Comparison of ENCODE assay signal across 21 cellular contexts in the genomic region with DNA sequence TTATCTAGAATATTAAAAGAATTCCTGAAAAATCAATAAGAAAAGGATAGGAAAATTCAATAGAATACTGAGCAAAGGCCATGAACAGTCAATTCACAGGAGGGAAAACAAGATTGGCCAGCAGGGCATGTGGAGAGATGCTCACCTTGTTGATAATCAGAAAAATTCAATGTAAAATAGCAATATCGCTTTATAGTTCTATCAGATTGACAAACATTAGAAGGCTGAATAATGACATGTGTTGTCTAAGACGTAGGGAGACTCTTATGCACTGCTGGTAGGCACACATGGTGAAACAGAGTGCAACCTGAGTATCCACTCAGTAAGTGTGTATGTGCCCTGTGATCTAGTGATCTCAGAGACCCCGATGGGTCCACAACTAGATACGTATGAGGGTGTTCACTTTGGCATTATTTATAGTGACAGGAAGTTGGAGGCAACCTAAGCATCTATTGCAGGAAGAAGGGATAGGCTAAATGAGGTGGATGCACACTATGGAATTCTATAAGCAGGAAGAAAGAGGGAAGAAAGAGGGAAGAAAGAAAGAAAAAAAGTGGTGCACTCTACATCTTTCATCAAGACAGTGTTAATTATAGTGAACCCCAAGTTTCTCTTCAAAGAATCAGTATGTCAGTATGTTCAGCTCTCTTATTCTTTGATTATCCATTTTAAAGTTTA. TPM values are rescaled to one million over a fixed set of nuclear protein-coding genes. Genes with fewer than 3 reads are reported as not detected.
DNase-seq lines count a peak whose midpoint lies in the region; ATAC-seq, FAIRE-seq and TF ChIP-seq lines count a peak whose summit lies in the region.
"Had no signal": no experiment of that assay in that cellular context is flagged by ENCODE, and none has a peak within 500 bp of the region (broad histone marks: within the 10 kb centered on the region; RNA-seq: fewer than 3 reads in every experiment).

No MANE protein-coding gene starts in this region.

- no peak overlapping the region for H3K23ac ChIP-seq in mesendoderm (ENCODE audit: low read length)

- H3K27ac ChIP-seq in A549, result no peak overlapping the region
- no peak overlapping the region for H3K27ac ChIP-seq in CD4-positive, CD25-positive, alpha-beta regulatory T cell (ENCODE audit: insufficient read depth, low read length, poor library complexity, severe bottlenecking)
- H3K27ac ChIP-seq in naive thymus-derived CD4-positive, alpha-beta T cell (ENCODE audit: low read depth, low read length), result no peak overlapping the region
- H3K27ac ChIP-seq in body of pancreas, result no peak overlapping the region
- H3K27ac ChIP-seq in mesendoderm (ENCODE audit: low read depth, low read length), result no peak overlapping the region

- H4K8ac ChIP-seq in mesendoderm (ENCODE audit: low read depth, low read length), result no peak overlapping the region

- H3K36me3 Mint-ChIP-seq in CD4-positive, CD25-positive, alpha-beta regulatory T cell, result no peaks in the 10 kb centered on the region
- H3K36me3 Mint-ChIP-seq in T-helper 17 cell (ENCODE audit: low read depth), result no peaks in the 10 kb centered on the region
- H3K36me3 Mint-ChIP-seq in naive thymus-derived CD4-positive, alpha-beta T cell, result peaks cover 0 to 6% (median 0%) of the 10 kb centered on the region in 5 donors
- H3K36me3 Mint-ChIP-seq: CD4-positive, alpha-beta memory T cell had no signal

- no peaks in the 10 kb centered on the region for H3K79me1 ChIP-seq in mesendoderm (ENCODE audit: low read length)

- H3K4me2 ChIP-seq in A549, result 0 out of 3 replicates have a peak overlapping the region, but pooled peaks have one; percentile 4
- H3K4me2 ChIP-seq in mesendoderm (ENCODE audit: low read length), result no peak overlapping the region

- TF ChIP-seq CTCF in A549 (IDR thresholded peaks at IDR 0.05), result no peak
- no peak for TF ChIP-seq CTCF in body of pancreas (IDR thresholded peaks at IDR 0.05)

- no peak overlapping the region for H3K4ac ChIP-seq in mesendoderm (ENCODE audit: low read depth, low read length)

- DNase-seq in A549 (ENCODE audit: low read depth in 1 of 2, low spot score in 1 of 2), result no peak
- DNase-seq in CD4-positive, CD25-positive, alpha-beta regulatory T cell, result no peak
- DNase-seq in T-helper 17 cell, result no peak
- DNase-seq in naive thymus-derived CD4-positive, alpha-beta T cell, result no peak
- no peak for DNase-seq in body of pancreas
- no peak for DNase-seq in mesendoderm
- DNase-seq: AML-193; CD4-positive, alpha-beta memory T cell; DND-41; GDM1; GOT3; NCI-H1417; NCI-H187 treated with DMSO at 0.1 percent for 48 hours; NCI-H446; NK-92 treated with Interleukin-12 subunit alpha and Interleukin-12 subunit beta, amount 100 ng/mL, for 24 hours; RPMI8226; SIG-M5 had no signal

- POLR2A ChIA-PET in A549 (lab: Yijun Ruan, JAX), result no interaction called here
- POLR2A ChIA-PET in naive thymus-derived CD4-positive, alpha-beta T cell (lab: Charles Lee), result no interaction called here

- H3K9me3 ChIP-seq in A549 (0 out of 3 replicates have a peak, but pooled peaks cover 4% of the 10 kb centered on the region), T-helper 17 cell (ENCODE audit: control insufficient read depth, low read length, poor library complexity, severe bottlenecking) (no peaks in the 10 kb centered on the region), body of pancreas (no peaks in the 10 kb centered on the region)
- no peaks in the 10 kb centered on the region for H3K9me3 ChIP-seq in CD4-positive, CD25-positive, alpha-beta regulatory T cell (ENCODE audit: control insufficient read depth in 2 of 2, low read length in 2 of 2)
- H3K9me3 ChIP-seq in naive thymus-derived CD4-positive, alpha-beta T cell (ENCODE audit: control insufficient read depth in 2 of 3, low read length in 3 of 3), result no peaks in the 10 kb centered on the region

- H3K56ac ChIP-seq in mesendoderm (ENCODE audit: low read length), result no peak overlapping the region

- H3K4me3 Mint-ChIP-seq in CD4-positive, CD25-positive, alpha-beta regulatory T cell, result no peak overlapping the region
- H3K4me3 Mint-ChIP-seq in T-helper 17 cell, result peak overlapping the region; percentile 2
- no peak overlapping the region for H3K4me3 Mint-ChIP-seq in naive thymus-derived CD4-positive, alpha-beta T cell

- FAIRE-seq in A549 (lab: Jason Lieb, UNC), result no peak
- FAIRE-seq: D721Med, GM12878 had no signal

- TF ChIP-seq POLR2A in A549 (IDR thresholded peaks at IDR 0.05; ENCODE audit: low read length) (no peak), body of pancreas (IDR thresholded peaks at IDR 0.05) (no peak)

- H3K27ac Mint-ChIP-seq in CD4-positive, CD25-positive, alpha-beta regulatory T cell, result peak overlapping the region in 2 of 3 donors; percentile 45 to 88
- H3K27ac Mint-ChIP-seq in T-helper 17 cell, result no peak overlapping the region
- peak overlapping the region in 7 of 9 donors; percentile 8 to 94 (median 29) for H3K27ac Mint-ChIP-seq in naive thymus-derived CD4-positive, alpha-beta T cell

- no peak overlapping the region for H3K4me3 ChIP-seq in A549
- no peak overlapping the region for H3K4me3 ChIP-seq in CD4-positive, CD25-positive, alpha-beta regulatory T cell (ENCODE audit: low read depth, low read length)
- H3K4me3 ChIP-seq in naive thymus-derived CD4-positive, alpha-beta T cell (ENCODE audit: low read length), result no peak overlapping the region
- H3K4me3 ChIP-seq in body of pancreas, result no peak overlapping the region
- H3K4me3 ChIP-seq in mesendoderm (ENCODE audit: low read length), result no peak overlapping the region
- H3K4me3 ChIP-seq: GM12878 had no signal

- no peak overlapping the region for H2BK120ac ChIP-seq in mesendoderm (ENCODE audit: low read depth, low read length)

- no peak overlapping the region for H3K18ac ChIP-seq in mesendoderm (ENCODE audit: low read length)

- H3K36me3 ChIP-seq in CD4-positive, CD25-positive, alpha-beta regulatory T cell (ENCODE audit: control insufficient read depth, insufficient read depth, low read length), result no peaks in the 10 kb centered on the region
- no peaks in the 10 kb centered on the region for H3K36me3 ChIP-seq in naive thymus-derived CD4-positive, alpha-beta T cell (ENCODE audit: control insufficient read depth in 2 of 3, insufficient read depth in 3 of 3, low read length in 3 of 3)
- H3K36me3 ChIP-seq in body of pancreas (replicated peaks in 1 of 2; ENCODE audit: insufficient read depth in 1 of 2, low read depth in 2 of 2) (no peaks in the 10 kb centered on the region), mesendoderm (ENCODE audit: control insufficient read depth, insufficient read depth, low read length) (no peaks in the 10 kb centered on the region)

- H2AK5ac ChIP-seq in mesendoderm (ENCODE audit: low read length), result no peak overlapping the region

- ATAC-seq in A549, result no peak
- no peak for ATAC-seq in CD4-positive, CD25-positive, alpha-beta regulatory T cell (ENCODE audit: low read depth in 2 of 2)
- no peak for ATAC-seq in T-helper 17 cell
- no peak for ATAC-seq in naive thymus-derived CD4-positive, alpha-beta T cell
- ATAC-seq in body of pancreas, result no peak
- ATAC-seq in HG03342 (IDR thresholded peaks at IDR 0.05; ENCODE audit: unreplicated experiment), result no peak
- ATAC-seq: GM12878 had no signal

- H2BK5ac ChIP-seq in mesendoderm (ENCODE audit: low read length), result no peak overlapping the region

- CTCF ChIA-PET in A549 (lab: Yijun Ruan, JAX), result interaction anchor here (0.9 to 6.6 kb wide), 2 partner anchors 8 to 109 kb away, joined by 4 to 32 read pairs; no protein-coding TSS in a partner anchor
- CTCF ChIA-PET in naive thymus-derived CD4-positive, alpha-beta T cell (lab: Charles Lee), result interaction anchor here (1.4 kb wide), 1 partner anchor 9 kb away, joined by 4 read pairs; no protein-coding TSS in a partner anchor

- 76% methylated on average over 4 of the region's 4 CpGs for WGBS in A549 (ENCODE audit: missing lambda C conversion rate)
- 78 to 90% methylated on average over 4 of the region's 4 CpGs for WGBS in body of pancreas, 2 donors
- no CpG with 5 or more reads among the region's 4 CpGs for WGBS in mesendoderm (ENCODE audit: extremely low coverage, insufficient coverage, low lambda C conversion rate)

- H3K9ac ChIP-seq in mesendoderm (ENCODE audit: low read length), result no peak overlapping the region

- peaks cover 7% of the 10 kb centered on the region for H3K27me3 Mint-ChIP-seq in CD4-positive, CD25-positive, alpha-beta regulatory T cell
- peaks cover 3% of the 10 kb centered on the region for H3K27me3 Mint-ChIP-seq in T-helper 17 cell
- peaks cover 0 to 4% (median 0%) of the 10 kb centered on the region in 5 donors for H3K27me3 Mint-ChIP-seq in naive thymus-derived CD4-positive, alpha-beta T cell

- H3K9me3 Mint-ChIP-seq in CD4-positive, CD25-positive, alpha-beta regulatory T cell, result peaks cover 0 to 2% (median 0%) of the 10 kb centered on the region in 7 donors
- H3K9me3 Mint-ChIP-seq in naive thymus-derived CD4-positive, alpha-beta T cell, result peaks cover 0 to 4% (median 0%) of the 10 kb centered on the region in 11 donors

- H3K4me1 ChIP-seq in A549 (no peaks in the 10 kb centered on the region), body of pancreas (peaks cover 3% of the 10 kb centered on the region), mesendoderm (ENCODE audit: control insufficient read depth, low read depth, low read length) (no peaks in the 10 kb centered on the region)
- H3K4me1 ChIP-seq in CD4-positive, CD25-positive, alpha-beta regulatory T cell (ENCODE audit: control insufficient read depth, insufficient read depth, low read length, poor library complexity, severe bottlenecking), result peaks cover 4% of the 10 kb centered on the region
- peaks cover 0 to 5% of the 10 kb centered on the region in 2 donors for H3K4me1 ChIP-seq in naive thymus-derived CD4-positive, alpha-beta T cell (ENCODE audit: control insufficient read depth in 2 of 2, insufficient read depth in 2 of 2, low read length in 2 of 2)

- no peak for TF ChIP-seq RAD21 in A549 (conservative IDR thresholded peaks at IDR 0.05 in 1 of 2, IDR thresholded peaks at IDR 0.05 in 1 of 2)

- H3K27me3 ChIP-seq in CD4-positive, CD25-positive, alpha-beta regulatory T cell (ENCODE audit: control insufficient read depth, insufficient read depth, low read length), result no peaks in the 10 kb centered on the region
- H3K27me3 ChIP-seq in naive thymus-derived CD4-positive, alpha-beta T cell (ENCODE audit: control insufficient read depth in 2 of 2, insufficient read depth in 2 of 2, low read length in 2 of 2), result no peaks in the 10 kb centered on the region
- no peaks in the 10 kb centered on the region for H3K27me3 ChIP-seq in body of pancreas
- no peaks in the 10 kb centered on the region for H3K27me3 ChIP-seq in mesendoderm (ENCODE audit: insufficient read depth, low read length, poor library complexity)

- H2BK15ac ChIP-seq in mesendoderm (replicated peaks; ENCODE audit: low read depth), result no peak overlapping the region

- no peak overlapping the region for H4K5ac ChIP-seq in mesendoderm (ENCODE audit: low read length)

- TF ChIP-seq EP300 in A549 (IDR thresholded peaks at IDR 0.05), result no peak

- intact Hi-C loops in naive thymus-derived CD4-positive, alpha-beta T cell (cut with micrococcal nuclease), result no loop called here
- intact Hi-C loops in body of pancreas (cut with DNase I), result no loop called here

- H3K4me1 Mint-ChIP-seq in CD4-positive, CD25-positive, alpha-beta regulatory T cell, result peaks cover 5 to 20% (median 11%) of the 10 kb centered on the region in 4 donors
- H3K4me1 Mint-ChIP-seq in T-helper 17 cell, result peaks cover 6% of the 10 kb centered on the region
- H3K4me1 Mint-ChIP-seq in naive thymus-derived CD4-positive, alpha-beta T cell, result peaks cover 12 to 22% (median 16%) of the 10 kb centered on the region in 7 donors

- H3K79me2 ChIP-seq in mesendoderm (ENCODE audit: control insufficient read depth, insufficient read depth, low read length), result no peaks in the 10 kb centered on the region

RNA-seq across cellular contexts. Expression of a gene that starts 3.8 kb away (rescaled TPM):
- not detected in 2 replicates for polyA plus RNA-seq in A549 (2011; rRNA removed)
- not detected in 2 replicates for polyA plus RNA-seq in A549 (2012; cell fraction: cytosol; rRNA removed)
- polyA plus RNA-seq in A549 (2012; cell fraction: nucleus; rRNA removed), result not detected in 2 replicates
- polyA plus RNA-seq in A549 (2017; fragmentation: RNase III; extraction: RNeasy Plus Mini Kit Qiagen cat#74134 plus additional on column Dnase treatment), result not detected in 3 replicates
- not detected in 2 replicates for polyA minus RNA-seq in A549 (2011; rRNA and poly(A)+ RNA removed)
- not detected for total RNA-seq in CD4-positive, CD25-positive, alpha-beta regulatory T cell
- polyA plus RNA-seq in CD4-positive, CD25-positive, alpha-beta regulatory T cell, result not detected
- not detected for total RNA-seq in T-helper 17 cell
- not detected for total RNA-seq in naive thymus-derived CD4-positive, alpha-beta T cell
- not detected for polyA plus RNA-seq in naive thymus-derived CD4-positive, alpha-beta T cell
- not detected for total RNA-seq in body of pancreas
- polyA plus RNA-seq in mesendoderm (2013, experiment 1 of 2), result not detected
- 0.03 TPM for polyA plus RNA-seq in mesendoderm (2013, experiment 2 of 2)
- total RNA-seq: CD4-positive, alpha-beta memory T cell; GM12878; HT-29 had no signal
- polyA plus RNA-seq: CD4-positive, alpha-beta memory T cell; GM12878 had no signal

RNA-seq across cellular contexts. Expression of a gene that starts 23.2 kb away (rescaled TPM):
- 0.03 and 0.22 TPM in 2 replicates for polyA plus RNA-seq in A549 (2011; rRNA removed)
- polyA plus RNA-seq in A549 (2012; cell fraction: cytosol; rRNA removed), result 0.07 and 0.25 TPM in 2 replicates
- polyA plus RNA-seq in A549 (2012; cell fraction: nucleus; rRNA removed), result 0.36 and 0.42 TPM in 2 replicates
- polyA plus RNA-seq in A549 (2017; fragmentation: RNase III; extraction: RNeasy Plus Mini Kit Qiagen cat#74134 plus additional on column Dnase treatment), result 0.05 TPM in 1 of 3 replicates, not detected in the others
- not detected in 2 replicates for polyA minus RNA-seq in A549 (2011; rRNA and poly(A)+ RNA removed)
- not detected for total RNA-seq in CD4-positive, CD25-positive, alpha-beta regulatory T cell
- not detected for polyA plus RNA-seq in CD4-positive, CD25-positive, alpha-beta regulatory T cell
- total RNA-seq in T-helper 17 cell, result not detected
- total RNA-seq in naive thymus-derived CD4-positive, alpha-beta T cell, result under 1 TPM in 2 of 5 experiments, not detected in 3; 0.64 to 0.70 TPM
- not detected for polyA plus RNA-seq in naive thymus-derived CD4-positive, alpha-beta T cell
- 10 to 100 TPM; 37.1 to 93.9 TPM for total RNA-seq in body of pancreas
- 0.21 TPM for polyA plus RNA-seq in mesendoderm (2013, experiment 1 of 2)
- 0.01 TPM for polyA plus RNA-seq in mesendoderm (2013, experiment 2 of 2)
- total RNA-seq: GM12878, HT-29 had no signal
- polyA plus RNA-seq: CD4-positive, alpha-beta memory T cell; GM12878 had no signal

RNA-seq across cellular contexts. Expression of a gene that starts 35.6 kb away (rescaled TPM):
- 0.22 and 0.26 TPM in 2 replicates for polyA plus RNA-seq in A549 (2011; rRNA removed)
- polyA plus RNA-seq in A549 (2012; cell fraction: cytosol; rRNA removed), result 0.26 and 0.38 TPM in 2 replicates
- polyA plus RNA-seq in A549 (2012; cell fraction: nucleus; rRNA removed), result 0.71 and 1.2 TPM in 2 replicates
- 0.36 to 0.46 TPM (median 0.38 TPM) in 3 replicates for polyA plus RNA-seq in A549 (2017; fragmentation: RNase III; extraction: RNeasy Plus Mini Kit Qiagen cat#74134 plus additional on column Dnase treatment)
- polyA minus RNA-seq in A549 (2011; rRNA and poly(A)+ RNA removed), result 1.3 and 1.7 TPM in 2 replicates
- total RNA-seq in CD4-positive, CD25-positive, alpha-beta regulatory T cell, result 0.27 TPM
- under 1 TPM in 2 of 4 donors, not detected in 2; 0.06 to 0.10 TPM for polyA plus RNA-seq in CD4-positive, CD25-positive, alpha-beta regulatory T cell
- under 1 TPM; 0.42 to 0.76 TPM for total RNA-seq in T-helper 17 cell
- total RNA-seq in naive thymus-derived CD4-positive, alpha-beta T cell, result 1 to 10 TPM in 4 of 5 experiments, under 1 TPM in 1; 0.22 to 2.1 (median 1.5) TPM
- polyA plus RNA-seq in naive thymus-derived CD4-positive, alpha-beta T cell, result under 1 TPM in 1 of 2 donors, not detected in 1; 0.07 TPM
- under 1 TPM; 0.33 to 0.52 TPM for total RNA-seq in body of pancreas
- polyA plus RNA-seq in mesendoderm (2013, experiment 1 of 2), result 0.77 TPM
- 0.69 TPM for polyA plus RNA-seq in mesendoderm (2013, experiment 2 of 2)
- total RNA-seq: GM12878, HT-29 had no signal
- polyA plus RNA-seq: GM12878 had no signal

Comparison
In these comparisons a context has a peak if more than half of its experiments do, and no peak if none do; other contexts are left out.
1. RNA of a gene that starts 23.2 kb away (total RNA-seq): 37.1 to 93.9 TPM in body of pancreas; 0.64 to 0.70 TPM in naive thymus-derived CD4-positive, alpha-beta T cell, not detected in T-helper 17 cell and not detected in CD4-positive, CD25-positive, alpha-beta regulatory T cell (single experiment); every median in the first group is over 10 times any median in the second.